ENCODE assay signal across 5 cellular contexts in genomic region chr1:52343982-52344381, GRCh38.
"Had no signal": no experiment of that assay in that cellular context is flagged by ENCODE, and none has a peak within 500 bp of the region (broad histone marks: within the 10 kb centered on the region; RNA-seq: fewer than 3 reads in every experiment).

No MANE protein-coding gene starts in this region.

- H3K27me3 Mint-ChIP-seq: IgD-negative memory B cell had no signal

- H3K9me3 Mint-ChIP-seq: H9, IgD-negative memory B cell had no signal

- H3K27ac Mint-ChIP-seq: H9, IgD-negative memory B cell had no signal

- H3K4me3 ChIP-seq: GM23248 had no signal

- H3K36me3 Mint-ChIP-seq: IgD-negative memory B cell had no signal

- DNase-seq: GM23248, GOT3, H9, HCEC 1CT had no signal

- H3K27ac ChIP-seq: GM23248 had no signal

- H3K4me3 Mint-ChIP-seq: H9, IgD-negative memory B cell had no signal
